8 cellular contexts compared by ENCODE assay signal in genomic region chr3:4979401-4980228, GRCh38. TPM values are rescaled to one million over a fixed set of nuclear protein-coding genes. Genes with fewer than 3 reads are reported as not detected.
DNase-seq lines count a peak whose midpoint lies in the region; TF ChIP-seq lines count a peak whose summit lies in the region.

Gene BHLHE40, plus strand, starts transcription at chr3:4979437. Its CDS starts 282 bp downstream, at chr3:4979719.

- TF ChIP-seq CTCF in GM12875 (IDR thresholded peaks at IDR 0.05; ENCODE audit: borderline replicate concordance, insufficient read depth, low read depth, low read length) (no peak), kidney epithelial cell (IDR thresholded peaks at IDR 0.05; ENCODE audit: insufficient read depth, low read length, poor library complexity, severe bottlenecking) (no peak)

- H3K4me3 ChIP-seq in GM12875 (ENCODE audit: low read depth, low read length) (peak within 1 kb of the TSS; percentile 71), kidney epithelial cell (ENCODE audit: low read depth, low read length) (peak within 1 kb of the TSS; percentile 95)

- H3K27ac ChIP-seq in caudate nucleus (ENCODE audit: low read depth, low read length): peak within 1 kb of the TSS; percentile 97

- peaks cover 6% of the 10 kb centered on the region for H3K36me3 ChIP-seq in kidney epithelial cell (ENCODE audit: control insufficient read depth, insufficient read depth, low read length)

- DNase-seq in GOT3 (lab: John Stamatoyannopoulos, UW) (peak; percentile 76), NCI-H69 (lab: John Stamatoyannopoulos, UW) (peak; percentile 63), caudate nucleus (lab: John Stamatoyannopoulos, UW) (peak in 15 of 61 donors; percentile 57 to 93 (median 73)), kidney epithelial cell (ENCODE audit: low read depth) (no peak), NCI-H774 (lab: John Stamatoyannopoulos, UW) (no peak), NCI-H345 treated with DMSO at 0.1 percent for 48 hours (lab: John Stamatoyannopoulos, UW; ENCODE audit: unreplicated experiment) (no peak)
- DNase-seq in stimulated activated naive CD4-positive, alpha-beta T cell (lab: John Stamatoyannopoulos, UW): peak in 5 of 6 experiments; percentile 37 to 75 (median 50)

- H3K27me3 ChIP-seq in kidney epithelial cell (ENCODE audit: control insufficient read depth, insufficient read depth, low read length): no peaks in the 10 kb centered on the region

RNA-seq across cellular contexts. Expression of gene BHLHE40, which starts in this region (rescaled TPM):
- 174 and 215 TPM in 2 replicates for total RNA-seq in kidney epithelial cell

Comparison
In these comparisons a context has a peak if more than half of its experiments do, and no peak if none do; other contexts are left out.
1. DNase-seq: peak in GOT3 (single experiment), NCI-H69 (single experiment) and stimulated activated naive CD4-positive, alpha-beta T cell (5 of 6); none in kidney epithelial cell (single experiment), NCI-H774 (single experiment) and NCI-H345 treated with DMSO at 0.1 percent for 48 hours (single experiment).